Comparison of ENCODE assay signal across 21 cellular contexts in the genomic region with DNA sequence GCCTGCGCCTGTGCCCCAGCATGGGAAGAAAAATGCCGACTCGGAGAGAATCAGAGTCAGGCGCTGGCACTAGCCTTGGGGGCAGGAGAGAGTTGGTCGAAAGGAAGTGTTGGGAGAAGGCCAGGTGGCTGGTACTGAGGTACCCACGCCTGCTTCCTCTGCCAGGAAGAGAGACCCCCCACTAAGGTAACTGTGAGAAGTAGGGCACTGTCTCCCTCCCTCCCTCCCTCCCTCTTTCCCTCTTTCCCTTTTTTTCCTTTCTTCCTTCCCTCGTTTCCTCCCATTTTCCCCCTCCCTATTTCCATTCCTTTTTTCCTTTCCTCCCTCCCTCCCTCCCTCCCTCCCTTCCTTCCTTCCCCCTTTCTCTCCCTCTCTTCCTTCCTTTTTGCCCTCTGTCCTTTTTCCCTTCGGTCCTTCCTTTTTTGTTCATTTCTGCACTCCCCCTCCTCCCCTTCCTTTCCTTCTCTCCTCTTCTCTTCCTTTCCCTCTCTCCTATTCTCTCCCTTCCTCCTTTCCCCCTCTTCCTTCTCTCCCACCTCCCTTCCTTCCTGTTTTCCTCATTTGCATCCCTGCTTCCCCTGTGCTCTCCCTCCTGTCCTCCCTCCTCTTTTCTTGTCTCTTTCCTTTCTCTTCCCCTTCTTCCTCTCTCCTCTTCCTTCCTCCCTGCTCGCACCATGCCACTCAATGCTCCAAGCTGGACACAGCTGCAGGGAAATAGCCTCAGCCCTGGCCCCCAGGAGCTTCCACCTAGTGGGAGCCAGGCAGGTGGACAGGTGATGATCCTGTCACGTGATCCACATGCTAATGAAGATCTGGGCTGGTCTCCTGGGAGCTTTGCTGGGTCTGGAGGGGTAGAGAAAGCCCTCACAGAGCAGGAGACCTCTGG.
DNase-seq lines count a peak whose midpoint lies in the region; ATAC-seq, FAIRE-seq and TF ChIP-seq lines count a peak whose summit lies in the region.
"Had no signal": no experiment of that assay in that cellular context is flagged by ENCODE, and none has a peak within 500 bp of the region (broad histone marks: within the 10 kb centered on the region; RNA-seq: fewer than 3 reads in every experiment).

No MANE protein-coding gene starts in this region.

- no peak overlapping the region for H3K4me2 ChIP-seq in K562 (ENCODE audit: insufficient read depth, low read length)

- no TSS peak for BruUV-seq in K562 (replicated peaks; lab: Mats Ljungman, UMichigan)

- no peaks in the 10 kb centered on the region; the same call in 1 of the 2 replicates for H4K20me1 ChIP-seq in K562 (replicated peaks; ENCODE audit: control insufficient read depth, insufficient read depth, low read length)

- TF ChIP-seq POLR2A in K562 (conservative IDR thresholded peaks at IDR 0.05), result no peak

- no peak for TF ChIP-seq EP300 in K562 (IDR thresholded peaks at IDR 0.05; ENCODE audit: low read length)

- no peak for FAIRE-seq in K562 (lab: Jason Lieb, UNC)

- H3K4me1 ChIP-seq in K562 (replicated peaks in 1 of 2; ENCODE audit: control insufficient read depth in 2 of 2, insufficient read depth in 2 of 2, low read length in 2 of 2), result no peaks in the 10 kb centered on the region
- H3K4me1 ChIP-seq: HAP-1, tibial artery had no signal

- no peak for TF ChIP-seq RAD21 in K562 (CRISPR knock-in tag; conservative IDR thresholded peaks at IDR 0.05 in 1 of 2, IDR thresholded peaks at IDR 0.05 in 1 of 2)

- H3K4me3 ChIP-seq in K562, result no peak overlapping the region
- H3K4me3 ChIP-seq: HAP-1, heart right ventricle, tibial artery had no signal

- no peak overlapping the region for H2AFZ ChIP-seq in K562 (ENCODE audit: low read depth, low read length)

- H3K27ac ChIP-seq in K562 (ENCODE audit: extremely low read depth, low read depth, low read length), result no peak overlapping the region
- H3K27ac ChIP-seq: heart right ventricle, tibial artery had no signal

- H3K4me3 Mint-ChIP-seq in stimulated activated naive CD8-positive, alpha-beta T cell treated with anti-CD3 and anti-CD28 coated beads, Interleukin-15, amount 100 ng/mL, for 72 hours, result no peak overlapping the region
- H3K4me3 Mint-ChIP-seq: stimulated activated memory B cell treated with anti-CD40 and anti-IgM and Interleukin-4, amounts not matched to agents 10 μg/mL and 1 μg/mL and 100 μg/mL, for 72 hours; T-cell had no signal

- H3K9me1 ChIP-seq in K562 (ENCODE audit: control insufficient read depth, insufficient read depth, low read length), result no peaks in the 10 kb centered on the region

- TF ChIP-seq CTCF in K562 (IDR thresholded peaks at IDR 0.05 in 2 of 3, conservative IDR thresholded peaks at IDR 0.05 in 1 of 3; ENCODE audit: insufficient read depth in 2 of 3, low read depth in 1 of 3, low read length in 3 of 3), result no peak

- no peaks in the 10 kb centered on the region for H3K36me3 ChIP-seq in K562 (ENCODE audit: control insufficient read depth, insufficient read depth, low read length)
- H3K36me3 ChIP-seq: HAP-1, heart right ventricle, tibial artery had no signal

- no peak for DNase-seq in stimulated activated naive CD8-positive, alpha-beta T cell treated with anti-CD3 and anti-CD28 coated beads, Interleukin-15, amount 100 ng/mL, for 72 hours
- no peak for DNase-seq in stimulated activated naive CD8-positive, alpha-beta T cell treated with anti-CD3 and anti-CD28 coated beads, Interleukin-15, Interleukin-2, amounts not matched to agents 100 U/mL and 50 U/mL, for 24 hours
- peak; percentile 48 for DNase-seq in NCI-H146 treated with DMSO at 0.1 percent for 48 hours (lab: John Stamatoyannopoulos, UW; ENCODE audit: unreplicated experiment)
- no peak for DNase-seq in K562 (ENCODE audit: extremely low read depth in 1 of 4, low spot score in 3 of 4)
- DNase-seq in activated CD8-positive, alpha-beta memory T cell treated with anti-CD3 and anti-CD28 coated beads, Interleukin-2, amount 50 U/mL, for 4 hours, result no peak
- no peak for DNase-seq in NCI-H446 treated with DMSO at 0.1 percent for 48 hours (lab: John Stamatoyannopoulos, UW)
- DNase-seq: activated CD4-positive, alpha-beta T cell treated with anti-CD3 and anti-CD28 coated beads for 48 hours; activated CD8-positive, alpha-beta memory T cell treated with anti-CD3 and anti-CD28 coated beads, Interleukin-2, amount 50 U/mL, for 48 hours; activated effector memory CD4-positive, alpha-beta T cell treated with anti-CD3 and anti-CD28 coated beads, Interleukin-2, amount 50 U/mL, for 16 hours; amniotic stem cell; dermis blood vessel endothelial cell; heart right ventricle; mammary epithelial cell; NCI-H1694 treated with DMSO at 0.1 percent for 48 hours; NK-92 treated with Interleukin-12 subunit alpha and Interleukin-12 subunit beta, amount 100 ng/mL, for 24 hours; T-cell; tibial artery had no signal

- H3K27me3 ChIP-seq in K562 (ENCODE audit: control insufficient read depth in 2 of 2, insufficient read depth in 2 of 2, low read length in 2 of 2), result no peaks in the 10 kb centered on the region

- WGBS in K562 (ENCODE audit: insufficient coverage, low coverage, missing lambda C conversion rate), result 1% methylated on average over 9 of the region's 10 CpGs

- no peaks in the 10 kb centered on the region for H3K9me3 ChIP-seq in K562 (replicated peaks; ENCODE audit: control insufficient read depth, insufficient read depth, low read depth, low read length)
- H3K9me3 ChIP-seq: HAP-1, heart right ventricle had no signal

- H3K9me3 Mint-ChIP-seq in stimulated activated naive CD8-positive, alpha-beta T cell treated with anti-CD3 and anti-CD28 coated beads, Interleukin-15, amount 100 ng/mL, for 72 hours, result no peaks in the 10 kb centered on the region
- H3K9me3 Mint-ChIP-seq: T-cell had no signal

- CTCF ChIA-PET in K562 (lab: Yijun Ruan, JAX; ENCODE audit: low intra/inter-chr PET ratio), result no interaction called here

- H3K27ac Mint-ChIP-seq in stimulated activated naive CD8-positive, alpha-beta T cell treated with anti-CD3 and anti-CD28 coated beads, Interleukin-15, amount 100 ng/mL, for 72 hours, result peak overlapping the region; percentile 28 to 43
- H3K27ac Mint-ChIP-seq: stimulated activated memory B cell treated with anti-CD40 and anti-IgM and Interleukin-4, amounts not matched to agents 10 μg/mL and 1 μg/mL and 100 μg/mL, for 72 hours; T-cell had no signal

- POLR2A ChIA-PET in K562 (lab: Yijun Ruan, JAX), result no interaction called here

- peaks cover 40% of the 10 kb centered on the region for H3K27me3 Mint-ChIP-seq in stimulated activated naive CD8-positive, alpha-beta T cell treated with anti-CD3 and anti-CD28 coated beads, Interleukin-15, amount 100 ng/mL, for 72 hours

- H3K4me1 Mint-ChIP-seq in stimulated activated naive CD8-positive, alpha-beta T cell treated with anti-CD3 and anti-CD28 coated beads, Interleukin-15, amount 100 ng/mL, for 72 hours, result peaks cover 5% of the 10 kb centered on the region
- H3K4me1 Mint-ChIP-seq: T-cell had no signal

- no peak overlapping the region for H3K9ac ChIP-seq in K562 (ENCODE audit: insufficient read depth in 1 of 2, low read depth in 2 of 2, low read length in 2 of 2)

- intact Hi-C loops in K562 (cut with micrococcal nuclease), result loop anchor here (5.0 kb wide), 1 partner anchor 157 kb away; no protein-coding TSS in a partner anchor

- ATAC-seq in stimulated activated naive CD8-positive, alpha-beta T cell treated with anti-CD3 and anti-CD28 coated beads, Interleukin-15, amount 100 ng/mL, for 72 hours, result no peak
- ATAC-seq in stimulated activated naive CD8-positive, alpha-beta T cell treated with anti-CD3 and anti-CD28 coated beads, Interleukin-15, Interleukin-2, amounts not matched to agents 100 U/mL and 50 U/mL, for 24 hours, result no peak
- ATAC-seq in K562, result no peak
- no peak for ATAC-seq in GM19452 (IDR thresholded peaks at IDR 0.05; ENCODE audit: unreplicated experiment)
- ATAC-seq: heart right ventricle; sciatic nerve; stimulated activated memory B cell treated with anti-CD40 and anti-IgM and Interleukin-4, amounts not matched to agents 10 μg/mL and 1 μg/mL and 100 μg/mL, for 72 hours; T-cell had no signal

- in situ Hi-C loops in K562 (cut with MboI), result no loop called here

- no peaks in the 10 kb centered on the region for H3K79me2 ChIP-seq in K562 (ENCODE audit: control insufficient read depth, insufficient read depth, low read length)

TF ChIP-seq in K562, 482 proteins besides CTCF, POLR2A, EP300 and RAD21 (continues in another document):
- TF ChIP-seq, protein P1, sequence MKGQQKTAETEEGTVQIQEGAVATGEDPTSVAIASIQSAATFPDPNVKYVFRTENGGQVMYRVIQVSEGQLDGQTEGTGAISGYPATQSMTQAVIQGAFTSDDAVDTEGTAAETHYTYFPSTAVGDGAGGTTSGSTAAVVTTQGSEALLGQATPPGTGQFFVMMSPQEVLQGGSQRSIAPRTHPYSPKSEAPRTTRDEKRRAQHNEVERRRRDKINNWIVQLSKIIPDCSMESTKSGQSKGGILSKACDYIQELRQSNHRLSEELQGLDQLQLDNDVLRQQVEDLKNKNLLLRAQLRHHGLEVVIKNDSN (CRISPR knock-in tag; IDR thresholded peaks at IDR 0.05), result peak; percentile 56
- TF ChIP-seq, protein P2, sequence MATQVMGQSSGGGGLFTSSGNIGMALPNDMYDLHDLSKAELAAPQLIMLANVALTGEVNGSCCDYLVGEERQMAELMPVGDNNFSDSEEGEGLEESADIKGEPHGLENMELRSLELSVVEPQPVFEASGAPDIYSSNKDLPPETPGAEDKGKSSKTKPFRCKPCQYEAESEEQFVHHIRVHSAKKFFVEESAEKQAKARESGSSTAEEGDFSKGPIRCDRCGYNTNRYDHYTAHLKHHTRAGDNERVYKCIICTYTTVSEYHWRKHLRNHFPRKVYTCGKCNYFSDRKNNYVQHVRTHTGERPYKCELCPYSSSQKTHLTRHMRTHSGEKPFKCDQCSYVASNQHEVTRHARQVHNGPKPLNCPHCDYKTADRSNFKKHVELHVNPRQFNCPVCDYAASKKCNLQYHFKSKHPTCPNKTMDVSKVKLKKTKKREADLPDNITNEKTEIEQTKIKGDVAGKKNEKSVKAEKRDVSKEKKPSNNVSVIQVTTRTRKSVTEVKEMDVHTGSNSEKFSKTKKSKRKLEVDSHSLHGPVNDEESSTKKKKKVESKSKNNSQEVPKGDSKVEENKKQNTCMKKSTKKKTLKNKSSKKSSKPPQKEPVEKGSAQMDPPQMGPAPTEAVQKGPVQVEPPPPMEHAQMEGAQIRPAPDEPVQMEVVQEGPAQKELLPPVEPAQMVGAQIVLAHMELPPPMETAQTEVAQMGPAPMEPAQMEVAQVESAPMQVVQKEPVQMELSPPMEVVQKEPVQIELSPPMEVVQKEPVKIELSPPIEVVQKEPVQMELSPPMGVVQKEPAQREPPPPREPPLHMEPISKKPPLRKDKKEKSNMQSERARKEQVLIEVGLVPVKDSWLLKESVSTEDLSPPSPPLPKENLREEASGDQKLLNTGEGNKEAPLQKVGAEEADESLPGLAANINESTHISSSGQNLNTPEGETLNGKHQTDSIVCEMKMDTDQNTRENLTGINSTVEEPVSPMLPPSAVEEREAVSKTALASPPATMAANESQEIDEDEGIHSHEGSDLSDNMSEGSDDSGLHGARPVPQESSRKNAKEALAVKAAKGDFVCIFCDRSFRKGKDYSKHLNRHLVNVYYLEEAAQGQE (CRISPR knock-in tag; IDR thresholded peaks at IDR 0.05; ENCODE audit: low read depth), result no peak
- TF ChIP-seq SIN3A (IDR thresholded peaks at IDR 0.05; ENCODE audit: borderline replicate concordance in 2 of 2, control insufficient read depth in 1 of 2, low read depth in 2 of 2, low read length in 2 of 2) (no peak), RAD51 (IDR thresholded peaks at IDR 0.05; ENCODE audit: borderline replicate concordance, low read depth) (peak; percentile 64; the same call in 1 of the 2 replicates)
